Comparison of ENCODE assay signal across 31 cellular contexts in genomic region chr5:53962306-53962705, GRCh38.
"Had no signal": no experiment of that assay in that cellular context is flagged by ENCODE, and none has a peak within 500 bp of the region (broad histone marks: within the 10 kb centered on the region; RNA-seq: fewer than 3 reads in every experiment).

No MANE protein-coding gene starts in this region.

- H3K27ac ChIP-seq: brain microvascular endothelial cell, epithelial cell of prostate, esophagus squamous epithelium, VCaP had no signal

- H3K4me1 ChIP-seq: esophagus squamous epithelium had no signal

- FAIRE-seq: astrocyte, bronchial epithelial cell, endometrium, endothelial cell of umbilical vein, TTC549 had no signal

- H3K27me3 ChIP-seq: brain microvascular endothelial cell, esophagus squamous epithelium had no signal

- H3K36me3 ChIP-seq: brain microvascular endothelial cell, esophagus squamous epithelium had no signal

- DNase-seq: activated CD4-positive, alpha-beta memory T cell treated with anti-CD3 and anti-CD28 coated beads, Interleukin-2, amount 10 ng/mL, durations not matched to agents 7 days and 5 days; activated CD4-positive, alpha-beta T cell treated with anti-CD3 and anti-CD28 coated beads for 1 hour; activated CD4-positive, alpha-beta T cell treated with anti-CD3 and anti-CD28 coated beads for 4 hours; activated CD4-positive, alpha-beta T cell treated with anti-CD3 and anti-CD28 coated beads, Interleukin-2, amount 10 ng/mL, durations not matched to agents 7 days and 5 days; activated CD4-positive, alpha-beta T cell treated with anti-CD3 and anti-CD28 coated beads, Interleukin-2, amount 50 U/mL, for 4 hours; activated CD8-positive, alpha-beta memory T cell treated with anti-CD3 and anti-CD28 coated beads, Interleukin-2, amount 50 U/mL, for 48 hours; activated gamma-delta T cell; activated naive CD4-positive, alpha-beta T cell; activated naive CD4-positive, alpha-beta T cell treated with anti-CD3 and anti-CD28 coated beads, Interleukin-2, amount 10 ng/mL, durations not matched to agents 7 days and 5 days; activated naive CD8-positive, alpha-beta T cell treated with anti-CD3 and anti-CD28 coated beads, Interleukin-2, amount 10 ng/mL, durations not matched to agents 7 days and 5 days; activated T-cell treated with anti-CD3 and anti-CD28 coated beads for 4 hours; activated T-cell treated with anti-CD3 and anti-CD28 coated beads, Interleukin-2, amount 50 U/mL, for 24 hours; activated T-cell treated with anti-CD3 and anti-CD28 coated beads, Interleukin-2, amount 50 U/mL, for 72 hours; amniotic stem cell; anterior cingulate cortex; brain microvascular endothelial cell; caudate nucleus; cortex of kidney; dermis blood vessel endothelial cell; effector CD4-positive, alpha-beta T cell; esophagus squamous epithelium; head of caudate nucleus; hippocampal formation; T-helper 2 cell had no signal

- H3K4me3 ChIP-seq: esophagus squamous epithelium had no signal
